Comparison of ENCODE assay signal across 23 cellular contexts in genomic region chr10:50545846-50546245, GRCh38.
"Had no signal": no experiment of that assay in that cellular context is flagged by ENCODE, and none has a peak within 500 bp of the region (broad histone marks: within the 10 kb centered on the region; RNA-seq: fewer than 3 reads in every experiment).

No MANE protein-coding gene starts in this region.

- H3K27me3 Mint-ChIP-seq: activated CD4-positive, alpha-beta T cell treated with anti-CD3 and anti-CD28 coated beads, Interleukin-2, amount 10 ng/mL, durations not matched to agents 24 days and 14 days; activated naive CD4-positive, alpha-beta T cell treated with anti-CD3 and anti-CD28 coated beads, Interleukin-2, amount 50 U/mL, for 24 hours; naive thymus-derived CD4-positive, alpha-beta T cell; type B pancreatic cell had no signal

- H3K27me3 ChIP-seq: adrenal gland, breast epithelium, testis, vagina had no signal

- H3K9me3 Mint-ChIP-seq: immature natural killer cell, type B pancreatic cell had no signal

- H3K4me3 ChIP-seq: breast epithelium, coronary artery, lower lobe of right lung, testis, vagina had no signal

- H3K36me3 ChIP-seq: adrenal gland, breast epithelium, lower lobe of right lung, vagina had no signal

- H3K36me3 Mint-ChIP-seq: immature natural killer cell had no signal

- H3K4me3 Mint-ChIP-seq: activated CD4-positive, alpha-beta T cell treated with anti-CD3 and anti-CD28 coated beads, Interleukin-2, amount 10 ng/mL, durations not matched to agents 24 days and 14 days; immature natural killer cell; neural crest cell; type B pancreatic cell had no signal

- DNase-seq: activated CD4-positive, alpha-beta T cell treated with anti-CD3 and anti-CD28 coated beads, Interleukin-2, amount 10 ng/mL, durations not matched to agents 24 days and 14 days; activated gamma-delta T cell treated with Interleukin-2 at 50 U/mL for 16 hours; adrenal gland; foreskin fibroblast; immature natural killer cell; lower lobe of right lung; naive thymus-derived CD4-positive, alpha-beta T cell; posterior cingulate gyrus; retina; stimulated activated CD4-positive, alpha-beta T cell treated with anti-CD3 and anti-CD28 coated beads, Interleukin-2, amount 100 ng/mL, for 48 hours; stimulated activated CD8-positive, alpha-beta memory T cell treated with anti-CD3 and anti-CD28 coated beads, Interleukin-4, amount 100 ng/mL, for 48 hours; stimulated activated naive CD4-positive, alpha-beta T cell; SW 1271; testis had no signal

- H3K4me1 ChIP-seq: breast epithelium had no signal

- H3K27ac ChIP-seq: adrenal gland, breast epithelium, coronary artery, lower lobe of right lung, testis, vagina, VCaP had no signal

- ATAC-seq: activated CD4-positive, CD25-positive, alpha-beta regulatory T cell treated with anti-CD3 and anti-CD28 coated beads, Interleukin-2, amount 50 U/mL, for 24 hours; left lobe of liver; lower lobe of right lung; naive thymus-derived CD4-positive, alpha-beta T cell had no signal

- H3K27ac Mint-ChIP-seq: type B pancreatic cell had no signal
